2 cellular contexts compared by ENCODE assay signal in genomic region chr3:134788283-134788682, GRCh38. TPM values are rescaled to one million over a fixed set of nuclear protein-coding genes. Genes with fewer than 3 reads are reported as not detected.
"Had no signal": no experiment of that assay in that cellular context is flagged by ENCODE, and none has a peak within 500 bp of the region (broad histone marks: within the 10 kb centered on the region; RNA-seq: fewer than 3 reads in every experiment).

No MANE protein-coding gene starts in this region.

RNA-seq across cellular contexts. Expression of gene EPHB1, which starts 6.8 kb away (rescaled TPM):
- total RNA-seq: HT-29 had no signal
- polyA plus RNA-seq: K562 had no signal
